20 cellular contexts compared by ENCODE assay signal in genomic region chrX:12403474-12404082, GRCh38.
"Had no signal": no experiment of that assay in that cellular context is flagged by ENCODE, and none has a peak within 500 bp of the region (broad histone marks: within the 10 kb centered on the region; RNA-seq: fewer than 3 reads in every experiment).

No MANE protein-coding gene starts in this region.

- H3K36me3 ChIP-seq: brain microvascular endothelial cell, esophagus squamous epithelium, lower lobe of right lung, thoracic aorta, upper lobe of right lung had no signal

- H3K4me1 Mint-ChIP-seq: activated naive CD4-positive, alpha-beta T cell treated with anti-CD3 and anti-CD28 coated beads, Interleukin-2, amount 10 ng/mL, durations not matched to agents 7 days and 5 days; neural crest cell; stimulated activated naive CD8-positive, alpha-beta T cell treated with anti-CD3 and anti-CD28 coated beads, Interleukin-15, amount 100 ng/mL, for 72 hours had no signal

- H3K27me3 Mint-ChIP-seq: activated naive CD4-positive, alpha-beta T cell treated with anti-CD3 and anti-CD28 coated beads, Interleukin-2, amount 10 ng/mL, durations not matched to agents 7 days and 5 days; stimulated activated naive CD8-positive, alpha-beta T cell treated with anti-CD3 and anti-CD28 coated beads, Interleukin-15, amount 100 ng/mL, for 72 hours had no signal

- H3K4me3 Mint-ChIP-seq: activated naive CD4-positive, alpha-beta T cell treated with anti-CD3 and anti-CD28 coated beads, Interleukin-2, amount 10 ng/mL, durations not matched to agents 7 days and 5 days; activated T-cell treated with anti-CD3 and anti-CD28 coated beads, Interleukin-2, amount 50 U/mL, for 24 hours; neural crest cell; stimulated activated naive CD8-positive, alpha-beta T cell treated with anti-CD3 and anti-CD28 coated beads, Interleukin-15, amount 100 ng/mL, for 72 hours; T-helper 2 cell treated with Interferon-gamma antibody and Interleukin-4, amounts not matched to agents 5 μg/mL and 100 μg/mL, for 36 hours had no signal

- H3K4me1 ChIP-seq: esophagus squamous epithelium, lower lobe of right lung, upper lobe of right lung had no signal

- H3K27ac Mint-ChIP-seq: activated naive CD4-positive, alpha-beta T cell treated with anti-CD3 and anti-CD28 coated beads, Interleukin-2, amount 10 ng/mL, durations not matched to agents 7 days and 5 days; activated T-cell treated with anti-CD3 and anti-CD28 coated beads, Interleukin-2, amount 50 U/mL, for 24 hours; stimulated activated naive CD8-positive, alpha-beta T cell treated with anti-CD3 and anti-CD28 coated beads, Interleukin-15, amount 100 ng/mL, for 72 hours; T-helper 2 cell treated with Interferon-gamma antibody and Interleukin-4, amounts not matched to agents 5 μg/mL and 100 μg/mL, for 36 hours had no signal

- FAIRE-seq: frontal cortex had no signal

- H3K4me3 ChIP-seq: esophagus squamous epithelium, lower lobe of right lung, thoracic aorta, upper lobe of right lung had no signal

- H3K27me3 ChIP-seq: brain microvascular endothelial cell, esophagus squamous epithelium, upper lobe of right lung had no signal

- H3K36me3 Mint-ChIP-seq: activated naive CD4-positive, alpha-beta T cell treated with anti-CD3 and anti-CD28 coated beads, Interleukin-2, amount 10 ng/mL, durations not matched to agents 7 days and 5 days had no signal

- H3K27ac ChIP-seq: brain microvascular endothelial cell, esophagus squamous epithelium, lower lobe of right lung, thoracic aorta, upper lobe of right lung had no signal

- DNase-seq: activated CD4-positive, alpha-beta T cell treated with anti-CD3 and anti-CD28 coated beads, Interleukin-2, amount 50 U/mL, for 48 hours; activated naive CD4-positive, alpha-beta T cell treated with anti-CD3 and anti-CD28 coated beads, Interleukin-2, amount 10 ng/mL, durations not matched to agents 7 days and 5 days; activated T-cell treated with anti-CD3 and anti-CD28 coated beads, Interleukin-2, amount 50 U/mL, for 24 hours; amniotic stem cell; brain microvascular endothelial cell; cortex of kidney; effector CD4-positive, alpha-beta T cell; esophagus squamous epithelium; head of caudate nucleus; left cardiac atrium; lower lobe of right lung; midbrain; stimulated activated CD4-positive, alpha-beta T cell treated with anti-CD3 and anti-CD28 coated beads, Interleukin-1b, Interleukin-23, amount 100 ng/mL, for 48 hours; stimulated activated naive CD8-positive, alpha-beta T cell treated with anti-CD3 and anti-CD28 coated beads, Interleukin-15, amount 100 ng/mL, for 72 hours; upper lobe of right lung had no signal

- H3K9me3 Mint-ChIP-seq: activated naive CD4-positive, alpha-beta T cell treated with anti-CD3 and anti-CD28 coated beads, Interleukin-2, amount 10 ng/mL, durations not matched to agents 7 days and 5 days; activated T-cell treated with anti-CD3 and anti-CD28 coated beads, Interleukin-2, amount 50 U/mL, for 24 hours; stimulated activated naive CD8-positive, alpha-beta T cell treated with anti-CD3 and anti-CD28 coated beads, Interleukin-15, amount 100 ng/mL, for 72 hours; T-helper 2 cell treated with Interferon-gamma antibody and Interleukin-4, amounts not matched to agents 5 μg/mL and 100 μg/mL, for 36 hours had no signal

- H3K9me3 ChIP-seq: esophagus squamous epithelium, lower lobe of right lung, thoracic aorta, upper lobe of right lung had no signal

- ATAC-seq: lower lobe of right lung; sciatic nerve; stimulated activated naive CD8-positive, alpha-beta T cell treated with anti-CD3 and anti-CD28 coated beads, Interleukin-15, amount 100 ng/mL, for 72 hours; upper lobe of right lung had no signal
